22 cellular contexts compared by ENCODE assay signal in genomic region chr2:241988146-241988545, GRCh38.
DNase-seq lines count a peak whose midpoint lies in the region; ATAC-seq and TF ChIP-seq lines count a peak whose summit lies in the region.
"Had no signal": no experiment of that assay in that cellular context is flagged by ENCODE, and none has a peak within 500 bp of the region (broad histone marks: within the 10 kb centered on the region; RNA-seq: fewer than 3 reads in every experiment).

No MANE protein-coding gene starts in this region.

- no peak overlapping the region for H3K4me2 ChIP-seq in neuronal stem cell (ENCODE audit: insufficient read depth, low read length, poor library complexity, severe bottlenecking)
- H3K4me2 ChIP-seq: BLaER1 treated with 17β-estradiol and CSF1 and Interleukin-3, amounts not matched to agents 10 nM and 100 nM; GM23338 had no signal

- H3K9me3 Mint-ChIP-seq in activated naive CD4-positive, alpha-beta T cell treated with anti-CD3 and anti-CD28 coated beads, Interleukin-2, amount 50 U/mL, for 72 hours = peaks cover 0 to 7% of the 10 kb centered on the region in 2 donors
- H3K9me3 Mint-ChIP-seq in type B pancreatic cell (no peaks in the 10 kb centered on the region), glutamatergic neuron (ENCODE audit: unreplicated experiment) (peaks cover 2% of the 10 kb centered on the region)
- H3K9me3 Mint-ChIP-seq: CD4-positive, alpha-beta T cell; CD8-positive, alpha-beta memory T cell had no signal

- in situ Hi-C loops in GM13976 (cut with MboI; ENCODE audit: low sequenced_read_pairs, unreplicated experiment) = no loop called here

- no peak overlapping the region for H4K91ac ChIP-seq in neuronal stem cell (ENCODE audit: low read depth, low read length, poor library complexity)

- H3K4me1 Mint-ChIP-seq in type B pancreatic cell (ENCODE audit: unreplicated experiment) (no peaks in the 10 kb centered on the region), glutamatergic neuron (ENCODE audit: low read depth, unreplicated experiment) (no peaks in the 10 kb centered on the region)
- H3K4me1 Mint-ChIP-seq: GM23338, H9 had no signal

- peak; percentile 3 for DNase-seq in activated naive CD4-positive, alpha-beta T cell treated with anti-CD3 and anti-CD28 coated beads, Interleukin-2, amount 50 U/mL, for 16 hours
- no peak for DNase-seq in activated naive CD4-positive, alpha-beta T cell treated with anti-CD3 and anti-CD28 coated beads, Interleukin-2, amount 50 U/mL, for 72 hours (ENCODE audit: low spot score in 2 of 2)
- DNase-seq in coronary artery (ENCODE audit: low spot score) (peak; percentile 38), neuronal stem cell (ENCODE audit: low spot score) (no peak), type B pancreatic cell (ENCODE audit: extremely low spot score, unreplicated experiment) (peak; percentile 48), GM13976 (ENCODE audit: low spot score) (no peak), glutamatergic neuron (no peak), NOMO-1 (lab: John Stamatoyannopoulos, UW; ENCODE audit: unreplicated experiment in 2 of 2) (no peak)
- DNase-seq: BE2C; CD4-positive, alpha-beta T cell; CD8-positive, alpha-beta memory T cell; DMS 273 treated with DMSO at 0.1 percent for 48 hours; DMS79; EL; GDM1; HFFc6 had no signal

- H3K4me1 ChIP-seq in neuronal stem cell (ENCODE audit: control insufficient read depth in 2 of 2, insufficient read depth in 1 of 2, low read depth in 1 of 2, low read length in 2 of 2) = no peaks in the 10 kb centered on the region
- H3K4me1 ChIP-seq: BE2C had no signal

- H2BK12ac ChIP-seq in neuronal stem cell (ENCODE audit: low read length) = no peak overlapping the region

- H3K27me3 Mint-ChIP-seq in type B pancreatic cell (peaks cover 3% of the 10 kb centered on the region), glutamatergic neuron (ENCODE audit: unreplicated experiment) (peaks cover 5% of the 10 kb centered on the region)
- H3K27me3 Mint-ChIP-seq: CD4-positive, alpha-beta T cell had no signal

- H3K27ac ChIP-seq in coronary artery = no peak overlapping the region
- no peak overlapping the region for H3K27ac ChIP-seq in neuronal stem cell (replicated peaks; ENCODE audit: low read length)
- H3K27ac ChIP-seq: 22Rv1; BLaER1 treated with 17β-estradiol and CSF1 and Interleukin-3, amounts not matched to agents 10 nM and 100 nM had no signal

- no peak overlapping the region for H2AFZ ChIP-seq in neuronal stem cell (ENCODE audit: low read length)
- H2AFZ ChIP-seq: GM23338 had no signal

- no CpG with 5 or more reads among the region's 11 CpGs for WGBS in neuronal stem cell (ENCODE audit: extremely low coverage in 2 of 2, insufficient read length in 2 of 2, insufficient replicate concordance in 1 of 2), 2 donors

- no peak overlapping the region for H3K4me3 ChIP-seq in coronary artery
- H3K4me3 ChIP-seq in neuronal stem cell (ENCODE audit: low read length in 2 of 2) = no peak overlapping the region
- H3K4me3 ChIP-seq: BLaER1 treated with 17β-estradiol and CSF1 and Interleukin-3, amounts not matched to agents 10 nM and 100 nM; GM12878; GM23338 had no signal

- no peak overlapping the region for H2BK120ac ChIP-seq in neuronal stem cell (ENCODE audit: low read depth, low read length)

- H3K14ac ChIP-seq in neuronal stem cell (ENCODE audit: low read length) = peak overlapping the region; percentile 27

- no peak overlapping the region for H3K4ac ChIP-seq in neuronal stem cell (ENCODE audit: low read length)

- no peak overlapping the region for H3K18ac ChIP-seq in neuronal stem cell (ENCODE audit: low read length)

- no peak overlapping the region for H3K27ac Mint-ChIP-seq in activated naive CD4-positive, alpha-beta T cell treated with anti-CD3 and anti-CD28 coated beads, Interleukin-2, amount 50 U/mL, for 72 hours
- H3K27ac Mint-ChIP-seq in type B pancreatic cell (no peak overlapping the region), glutamatergic neuron (ENCODE audit: unreplicated experiment) (no peak overlapping the region)
- H3K27ac Mint-ChIP-seq: CD4-positive, alpha-beta T cell; GM23338; H9; HFFc6 had no signal

- no peak overlapping the region for H3K9ac ChIP-seq in neuronal stem cell (ENCODE audit: low read depth, low read length, poor library complexity)
- H3K9ac ChIP-seq: BLaER1 treated with 17β-estradiol and CSF1 and Interleukin-3, amounts not matched to agents 10 nM and 100 nM had no signal

- H4K8ac ChIP-seq in neuronal stem cell (ENCODE audit: low read depth, low read length) = peak overlapping the region; percentile 30

- no peak overlapping the region for H3K23ac ChIP-seq in neuronal stem cell (ENCODE audit: low read depth, low read length, poor library complexity)

- no peak for TF ChIP-seq CTCF in coronary artery (IDR thresholded peaks at IDR 0.05)
- TF ChIP-seq CTCF in type B pancreatic cell (conservative IDR thresholded peaks at IDR 0.05) = no peak
- no peak for TF ChIP-seq CTCF in GM13976 (IDR thresholded peaks at IDR 0.05; ENCODE audit: borderline replicate concordance, control extremely low read depth, extremely low read depth, insufficient read depth, missing control alignments)
- no peak for TF ChIP-seq CTCF in glutamatergic neuron (IDR thresholded peaks at IDR 0.05; ENCODE audit: partially characterized antibody, unreplicated experiment)

- no peaks in the 10 kb centered on the region for H3K36me3 ChIP-seq in neuronal stem cell (replicated peaks in 1 of 2; ENCODE audit: control insufficient read depth in 2 of 2, insufficient read depth in 2 of 2, low read length in 2 of 2)
- H3K36me3 ChIP-seq: BE2C had no signal

- peaks cover 0 to 7% of the 10 kb centered on the region in 2 donors for H3K36me3 Mint-ChIP-seq in activated naive CD4-positive, alpha-beta T cell treated with anti-CD3 and anti-CD28 coated beads, Interleukin-2, amount 50 U/mL, for 72 hours
- H3K36me3 Mint-ChIP-seq in type B pancreatic cell = no peaks in the 10 kb centered on the region
- no peaks in the 10 kb centered on the region for H3K36me3 Mint-ChIP-seq in glutamatergic neuron (ENCODE audit: unreplicated experiment)
- H3K36me3 Mint-ChIP-seq: CD14-positive monocyte; CD8-positive, alpha-beta memory T cell had no signal

- no peak overlapping the region for H2BK15ac ChIP-seq in neuronal stem cell (ENCODE audit: low read length)

- peaks cover 0 to 18% of the 10 kb centered on the region in 2 donors for H3K9me3 ChIP-seq in neuronal stem cell (replicated peaks in 1 of 2; ENCODE audit: control insufficient read depth in 2 of 2, insufficient read depth in 1 of 2, low read depth in 1 of 2, low read length in 2 of 2)
- H3K9me3 ChIP-seq: BE2C had no signal

- H3K27me3 ChIP-seq in neuronal stem cell (ENCODE audit: control insufficient read depth in 3 of 3, insufficient read depth in 3 of 3, low read depth in 1 of 3, low read length in 3 of 3) = no peaks in the 10 kb centered on the region
- H3K27me3 ChIP-seq: BE2C; BLaER1 treated with 17β-estradiol and CSF1 and Interleukin-3, amounts not matched to agents 10 nM and 100 nM had no signal

- no peak for ATAC-seq in activated naive CD4-positive, alpha-beta T cell treated with anti-CD3 and anti-CD28 coated beads, Interleukin-2, amount 50 U/mL, for 72 hours
- ATAC-seq: GM12878, GM23338 had no signal

- H3K4me3 Mint-ChIP-seq in type B pancreatic cell (no peak overlapping the region), glutamatergic neuron (ENCODE audit: unreplicated experiment) (no peak overlapping the region)
- H3K4me3 Mint-ChIP-seq: CD14-positive monocyte; CD4-positive, alpha-beta T cell; CD8-positive, alpha-beta memory T cell; GM23338; H9; HFFc6 had no signal

- H3K79me1 ChIP-seq in neuronal stem cell (ENCODE audit: low read depth, low read length) = no peaks in the 10 kb centered on the region

- no peak overlapping the region for H2AK5ac ChIP-seq in neuronal stem cell (ENCODE audit: low read depth, low read length)

- H2BK5ac ChIP-seq in neuronal stem cell (ENCODE audit: low read length) = no peak overlapping the region

Comparison
In these comparisons a context has a peak if more than half of its experiments do, and no peak if none do; other contexts are left out.
1. DNase-seq: peak in activated naive CD4-positive, alpha-beta T cell treated with anti-CD3 and anti-CD28 coated beads, Interleukin-2, amount 50 U/mL, for 16 hours (single experiment), coronary artery (single experiment) and type B pancreatic cell (single experiment); none in activated naive CD4-positive, alpha-beta T cell treated with anti-CD3 and anti-CD28 coated beads, Interleukin-2, amount 50 U/mL, for 72 hours (0 of 2), neuronal stem cell (single experiment), GM13976 (single experiment), glutamatergic neuron (single experiment) and NOMO-1 (0 of 2).